In genomic region chr7:119374436-119374835, GRCh38 we compare ENCODE assay signal across 17 cellular contexts.
"Had no signal": no experiment of that assay in that cellular context is flagged by ENCODE, and none has a peak within 500 bp of the region (broad histone marks: within the 10 kb centered on the region; RNA-seq: fewer than 3 reads in every experiment).

No MANE protein-coding gene starts in this region.

- DNase-seq: Kasumi-1, MM.1S, NCI-H1092 treated with DMSO at 0.1 percent for 48 hours, NCI-H1436, NCI-H187, NCI-H2029, NCI-H2081 treated with DMSO at 0.1 percent for 48 hours, NCI-H2171, NCI-H226, NCI-H446, NCI-H510A, NCI-H526 treated with DMSO at 0.1 percent for 48 hours, NCI-H774, Right ventricle myocardium superior, RPMI8226, SIG-M5 had no signal

- ATAC-seq: K562 had no signal
